In genomic region chr11:132855516-132855915, GRCh38 we compare ENCODE assay signal across 21 cellular contexts.
"Had no signal": no experiment of that assay in that cellular context is flagged by ENCODE, and none has a peak within 500 bp of the region (broad histone marks: within the 10 kb centered on the region; RNA-seq: fewer than 3 reads in every experiment).

No MANE protein-coding gene starts in this region.

- H3K4me3 Mint-ChIP-seq: T-cell; T-helper 1 cell treated with Interleukin-12 subunit alpha and Interleukin-12 subunit beta and Interleukin-4 antibody, amounts not matched to agents 30 μg/mL and 1 μg/mL, for 36 hours had no signal

- H3K4me1 ChIP-seq: SJSA1 had no signal

- H3K36me3 Mint-ChIP-seq: T-cell had no signal

- H3K27ac ChIP-seq: SJSA1 had no signal

- H3K4me2 ChIP-seq: SK-N-SH had no signal

- H3K27me3 ChIP-seq: SJSA1 had no signal

- H3K4me3 ChIP-seq: SJSA1 had no signal

- H3K9ac ChIP-seq: SK-N-SH had no signal

- DNase-seq: KBM-7, MV-4-11, NCI-H1092, NCI-H1436, NCI-H187, NCI-H2029, NCI-H2081 treated with DMSO at 0.1 percent for 48 hours, NCI-H2171, NCI-H226, NCI-H446, NCI-H510A, NCI-H524 treated with DMSO at 0.1 percent for 48 hours, NCI-H69, NCI-H774, Right ventricle myocardium superior, SIG-M5, SK-N-SH, SW 1271, T-cell had no signal

- H3K9me3 ChIP-seq: SJSA1, SK-N-SH had no signal

- H3K36me3 ChIP-seq: SJSA1 had no signal

- H3K9me3 Mint-ChIP-seq: T-helper 1 cell treated with Interleukin-12 subunit alpha and Interleukin-12 subunit beta and Interleukin-4 antibody, amounts not matched to agents 30 μg/mL and 1 μg/mL, for 36 hours had no signal

- H3K4me1 Mint-ChIP-seq: T-cell had no signal

- H3K27ac Mint-ChIP-seq: T-cell; T-helper 1 cell treated with Interleukin-12 subunit alpha and Interleukin-12 subunit beta and Interleukin-4 antibody, amounts not matched to agents 30 μg/mL and 1 μg/mL, for 36 hours had no signal
